ENCODE assay signal across 36 cellular contexts in genomic region chr6:33103776-33104175, GRCh38. TPM values are rescaled to one million over a fixed set of nuclear protein-coding genes. Genes with fewer than 3 reads are reported as not detected.
DNase-seq lines count a peak whose midpoint lies in the region; ATAC-seq and TF ChIP-seq lines count a peak whose summit lies in the region.
"Had no signal": no experiment of that assay in that cellular context is flagged by ENCODE, and none has a peak within 500 bp of the region (broad histone marks: within the 10 kb centered on the region; RNA-seq: fewer than 3 reads in every experiment).

No MANE protein-coding gene starts in this region.

- H2AFZ ChIP-seq in H9 (ENCODE audit: low read length): no peak overlapping the region

- no peak overlapping the region for H4K8ac ChIP-seq in H9 (replicated peaks; ENCODE audit: insufficient read length, low read depth, low read length)

- no peak overlapping the region for H3K4me2 ChIP-seq in H9 (ENCODE audit: insufficient read depth, insufficient read length, low read length)
- H3K4me2 ChIP-seq: A549; BLaER1; BLaER1 treated with 17β-estradiol and CSF1 and Interleukin-3, amounts not matched to agents 10 nM and 100 nM had no signal

- WGBS in H9 (ENCODE audit: extremely low coverage, insufficient read length, low lambda C conversion rate): no CpG with 5 or more reads among the region's 3 CpGs
- WGBS in esophagus muscularis mucosa: 42% methylated on average over 1 of the region's 3 CpGs

- H3K4me3 Mint-ChIP-seq in activated CD4-positive, alpha-beta T cell treated with anti-CD3 and anti-CD28 coated beads, Interleukin-2, amount 10 ng/mL, durations not matched to agents 24 days and 14 days: no peak overlapping the region
- H3K4me3 Mint-ChIP-seq in H9: no peak overlapping the region
- H3K4me3 Mint-ChIP-seq in dendritic cell treated with granulocyte-macrophage colony-stimulating factor and Interleukin-4, amounts not matched to agents 40 ng/mL and 50 ng/mL, for 4 days: no peak overlapping the region
- H3K4me3 Mint-ChIP-seq: B cell; CD14-positive monocyte; CD4-positive, alpha-beta memory T cell; CD4-positive, alpha-beta T cell; CD4-positive, CD25-positive, alpha-beta regulatory T cell; CD8-positive, alpha-beta memory T cell; CD8-positive, alpha-beta T cell had no signal

- no peak overlapping the region for H3K14ac ChIP-seq in H9 (ENCODE audit: insufficient read depth, low read length)

- no peaks in the 10 kb centered on the region for H3K4me1 Mint-ChIP-seq in activated CD4-positive, alpha-beta T cell treated with anti-CD3 and anti-CD28 coated beads, Interleukin-2, amount 10 ng/mL, durations not matched to agents 24 days and 14 days
- peaks cover 8% of the 10 kb centered on the region in 2 experiments for H3K4me1 Mint-ChIP-seq in H9
- peaks cover 42% of the 10 kb centered on the region for H3K4me1 Mint-ChIP-seq in dendritic cell treated with granulocyte-macrophage colony-stimulating factor and Interleukin-4, amounts not matched to agents 40 ng/mL and 50 ng/mL, for 4 days (ENCODE audit: low read depth)
- H3K4me1 Mint-ChIP-seq: CD4-positive, alpha-beta memory T cell; CD4-positive, CD25-positive, alpha-beta regulatory T cell; CD8-positive, alpha-beta memory T cell had no signal

- H3K9me3 ChIP-seq in H9 (ENCODE audit: control insufficient read depth, low read depth, low read length) (no peaks in the 10 kb centered on the region), esophagus muscularis mucosa (peaks cover 0 to 16% (median 8%) of the 10 kb centered on the region in 4 donors)
- H3K9me3 ChIP-seq: A549, BE2C had no signal

- TF ChIP-seq CTCF in H9 (conservative IDR thresholded peaks at IDR 0.05) (no peak), esophagus muscularis mucosa (IDR thresholded peaks at IDR 0.05) (no peak)

- no peaks in the 10 kb centered on the region for H3K79me1 ChIP-seq in H9 (ENCODE audit: insufficient read depth, low read depth, low read length, poor library complexity, severe bottlenecking)

- no peaks in the 10 kb centered on the region for H3K27me3 ChIP-seq in H9 (ENCODE audit: insufficient read depth, low read length)
- peaks cover 0 to 30% (median 0%) of the 10 kb centered on the region in 4 donors for H3K27me3 ChIP-seq in esophagus muscularis mucosa
- H3K27me3 ChIP-seq: BLaER1; BLaER1 treated with 17β-estradiol and CSF1 and Interleukin-3, amounts not matched to agents 10 nM and 100 nM had no signal

- no peaks in the 10 kb centered on the region for H4K20me1 ChIP-seq in H9 (ENCODE audit: control insufficient read depth, insufficient read depth, insufficient read length)
- H4K20me1 ChIP-seq: BLaER1; BLaER1 treated with 17β-estradiol and CSF1 and Interleukin-3, amounts not matched to agents 10 nM and 100 nM had no signal

- no peak overlapping the region for H2AK5ac ChIP-seq in H9 (ENCODE audit: insufficient read length, low read length)

- peak; percentile 41 for DNase-seq in activated CD4-positive, alpha-beta T cell treated with anti-CD3 and anti-CD28 coated beads, Interleukin-2, amount 10 ng/mL, durations not matched to agents 24 days and 14 days
- DNase-seq in activated CD4-positive, alpha-beta T cell treated with anti-CD3 and anti-CD28 coated beads for 48 hours: no peak
- peak; percentile 4 for DNase-seq in H9
- DNase-seq in esophagus muscularis mucosa (ENCODE audit: extremely low spot score): peak; percentile 74
- DNase-seq in activated naive CD4-positive, alpha-beta T cell treated with Interleukin-2 at 50 U/mL for 16 hours: no peak
- DNase-seq: 8988T; ACHN; AML-193; BE2C; C1 segment of cervical spinal cord; Caco-2; Calu3; CD4-positive, alpha-beta memory T cell; CD4-positive, alpha-beta T cell; CD4-positive, CD25-positive, alpha-beta regulatory T cell; CD8-positive, alpha-beta memory T cell; CD8-positive, alpha-beta T cell; COR-L47; DMS 273 treated with DMSO at 0.1 percent for 48 hours; DMS153; DMS53; DMS79; DMS79 treated with DMSO at 0.1 percent for 48 hours; DND-41; EL had no signal

- H2BK12ac ChIP-seq in H9 (ENCODE audit: insufficient read length, low read depth, low read length): no peak overlapping the region

- H2BK5ac ChIP-seq in H9 (ENCODE audit: insufficient read length, low read length): no peak overlapping the region

- H4K91ac ChIP-seq in H9 (ENCODE audit: insufficient read length, low read depth, low read length): no peak overlapping the region

- no peaks in the 10 kb centered on the region for H3K4me1 ChIP-seq in H9 (ENCODE audit: insufficient read depth, low read length)
- no peaks in the 10 kb centered on the region for H3K4me1 ChIP-seq in esophagus muscularis mucosa
- H3K4me1 ChIP-seq: A549, BE2C, BLaER1, Caco-2 had no signal

- H3K79me2 ChIP-seq in H9 (ENCODE audit: insufficient read depth, low read length): no peaks in the 10 kb centered on the region

- no peak overlapping the region for H3K4me3 ChIP-seq in esophagus muscularis mucosa
- H3K4me3 ChIP-seq: A549; BLaER1; BLaER1 treated with 17β-estradiol and CSF1 and Interleukin-3, amounts not matched to agents 10 nM and 100 nM had no signal

- no peak overlapping the region for H2BK15ac ChIP-seq in H9 (ENCODE audit: low read depth, low read length)

- H3K18ac ChIP-seq in H9 (ENCODE audit: insufficient read length, low read depth, low read length): no peak overlapping the region

- peaks cover 26% of the 10 kb centered on the region for H3K9me3 Mint-ChIP-seq in activated CD4-positive, alpha-beta T cell treated with anti-CD3 and anti-CD28 coated beads, Interleukin-2, amount 10 ng/mL, durations not matched to agents 24 days and 14 days
- H3K9me3 Mint-ChIP-seq in H9: peaks cover 39 to 44% of the 10 kb centered on the region in 2 experiments
- peaks cover 59% of the 10 kb centered on the region for H3K9me3 Mint-ChIP-seq in dendritic cell treated with granulocyte-macrophage colony-stimulating factor and Interleukin-4, amounts not matched to agents 40 ng/mL and 50 ng/mL, for 4 days

- TF ChIP-seq POLR2A in esophagus muscularis mucosa (IDR thresholded peaks at IDR 0.05; ENCODE audit: low read depth): no peak

- no peaks in the 10 kb centered on the region for H3K36me3 ChIP-seq in esophagus muscularis mucosa
- H3K36me3 ChIP-seq: BE2C, BLaER1 had no signal

- H3K9ac ChIP-seq in H9 (ENCODE audit: extremely low read depth, insufficient read length, low read length): no peak overlapping the region
- H3K9ac ChIP-seq: BLaER1; BLaER1 treated with 17β-estradiol and CSF1 and Interleukin-3, amounts not matched to agents 10 nM and 100 nM had no signal

- no peak overlapping the region for H4K5ac ChIP-seq in H9 (ENCODE audit: insufficient read length, low read depth, low read length)

- H3K27ac ChIP-seq in H9 (ENCODE audit: insufficient read length, low read depth, low read length): no peak overlapping the region
- no peak overlapping the region for H3K27ac ChIP-seq in esophagus muscularis mucosa (replicated peaks in 1 of 4)
- H3K27ac ChIP-seq: 22Rv1, A549, BLaER1, C4-2B had no signal

- no peak overlapping the region for H2BK120ac ChIP-seq in H9 (ENCODE audit: low read depth, low read length, poor library complexity, severe bottlenecking)

- H3K56ac ChIP-seq in H9 (ENCODE audit: insufficient read length, low read depth, low read length): no peak overlapping the region

- no peak overlapping the region for H3K27ac Mint-ChIP-seq in activated CD4-positive, alpha-beta T cell treated with anti-CD3 and anti-CD28 coated beads, Interleukin-2, amount 10 ng/mL, durations not matched to agents 24 days and 14 days
- no peak overlapping the region for H3K27ac Mint-ChIP-seq in H9
- H3K27ac Mint-ChIP-seq in dendritic cell treated with granulocyte-macrophage colony-stimulating factor and Interleukin-4, amounts not matched to agents 40 ng/mL and 50 ng/mL, for 4 days: peak overlapping the region; percentile 11
- H3K27ac Mint-ChIP-seq: B cell; CD14-positive monocyte; CD4-positive, alpha-beta memory T cell; CD4-positive, alpha-beta T cell; CD4-positive, CD25-positive, alpha-beta regulatory T cell; CD8-positive, alpha-beta memory T cell; CD8-positive, alpha-beta T cell had no signal

- H3K27me3 Mint-ChIP-seq in activated CD4-positive, alpha-beta T cell treated with anti-CD3 and anti-CD28 coated beads, Interleukin-2, amount 10 ng/mL, durations not matched to agents 24 days and 14 days: peaks cover 59% of the 10 kb centered on the region
- peaks cover 38% of the 10 kb centered on the region for H3K27me3 Mint-ChIP-seq in H9 (ENCODE audit: low read depth)
- peaks cover 31% of the 10 kb centered on the region for H3K27me3 Mint-ChIP-seq in dendritic cell treated with granulocyte-macrophage colony-stimulating factor and Interleukin-4, amounts not matched to agents 40 ng/mL and 50 ng/mL, for 4 days

- H2BK20ac ChIP-seq in H9 (ENCODE audit: low read depth, low read length, poor library complexity, severe bottlenecking): no peak overlapping the region

- H3K23ac ChIP-seq in H9 (ENCODE audit: insufficient read length, low read depth, low read length): no peak overlapping the region

- H3K4ac ChIP-seq in H9 (ENCODE audit: low read depth, low read length): no peak overlapping the region

- peaks cover 2% of the 10 kb centered on the region for H3K36me3 Mint-ChIP-seq in activated CD4-positive, alpha-beta T cell treated with anti-CD3 and anti-CD28 coated beads, Interleukin-2, amount 10 ng/mL, durations not matched to agents 24 days and 14 days (ENCODE audit: low read depth)
- peaks cover 4 to 31% (median 21%) of the 10 kb centered on the region in 3 experiments for H3K36me3 Mint-ChIP-seq in H9 (ENCODE audit: insufficient read depth in 1 of 3, low read depth in 3 of 3)
- H3K36me3 Mint-ChIP-seq in dendritic cell treated with granulocyte-macrophage colony-stimulating factor and Interleukin-4, amounts not matched to agents 40 ng/mL and 50 ng/mL, for 4 days (ENCODE audit: low read depth): peaks cover 15% of the 10 kb centered on the region
- H3K36me3 Mint-ChIP-seq: CD8-positive, alpha-beta T cell had no signal

- TF ChIP-seq EP300 in esophagus muscularis mucosa (IDR thresholded peaks at IDR 0.05): no peak

- no peaks in the 10 kb centered on the region for H3K23me2 ChIP-seq in H9 (ENCODE audit: insufficient read length, low read depth, low read length, poor library complexity, severe bottlenecking)

- ATAC-seq in HG03175 (IDR thresholded peaks at IDR 0.05; ENCODE audit: unreplicated experiment): no peak
- no peak for ATAC-seq in HG02970 (IDR thresholded peaks at IDR 0.05; ENCODE audit: low FRiP score, unreplicated experiment)
- ATAC-seq: A549; CD8-positive, alpha-beta T cell had no signal

- no peak overlapping the region for H3T11ph ChIP-seq in H9 (ENCODE audit: low read length)

- intact Hi-C loops in activated CD4-positive, alpha-beta T cell treated with anti-CD3 and anti-CD28 coated beads, Interleukin-2, amount 10 ng/mL, durations not matched to agents 24 days and 14 days (cut with micrococcal nuclease): no loop called here
- intact Hi-C loops in dendritic cell treated with granulocyte-macrophage colony-stimulating factor and Interleukin-4, amounts not matched to agents 40 ng/mL and 50 ng/mL, for 4 days (cut with micrococcal nuclease): no loop called here
- intact Hi-C loops in esophagus muscularis mucosa (cut with DNase I): no loop called here

RNA-seq across cellular contexts. Expression of gene HLA-DPB1, which starts 28.0 kb away (rescaled TPM):
- total RNA-seq in activated CD4-positive, alpha-beta T cell treated with anti-CD3 and anti-CD28 coated beads, Interleukin-2, amount 10 ng/mL, durations not matched to agents 24 days and 14 days: 4.7 and 6.2 TPM in 2 replicates
- total RNA-seq in H9 (2021) (23.4 and 23.6 TPM in 2 replicates), esophagus muscularis mucosa (10 to 100 TPM; 38.6 to 95.8 (median 61.7) TPM)
- total RNA-seq: A172, Caco-2 had no signal

RNA-seq across cellular contexts. Expression of gene HLA-DPA1, which starts 30.3 kb away (rescaled TPM):
- 38.5 and 42.6 TPM in 2 replicates for total RNA-seq in activated CD4-positive, alpha-beta T cell treated with anti-CD3 and anti-CD28 coated beads, Interleukin-2, amount 10 ng/mL, durations not matched to agents 24 days and 14 days
- total RNA-seq in H9 (2021): 2.6 and 4.0 TPM in 2 replicates
- 10 to 100 TPM; 28.5 to 91.3 (median 65.9) TPM for total RNA-seq in esophagus muscularis mucosa
- total RNA-seq: Caco-2 had no signal

Comparison
In these comparisons a context has a peak if more than half of its experiments do, and no peak if none do; other contexts are left out.
1. DNase-seq: peak in activated CD4-positive, alpha-beta T cell treated with anti-CD3 and anti-CD28 coated beads, Interleukin-2, amount 10 ng/mL, durations not matched to agents 24 days and 14 days (single experiment), H9 (single experiment) and esophagus muscularis mucosa (single experiment); none in activated CD4-positive, alpha-beta T cell treated with anti-CD3 and anti-CD28 coated beads for 48 hours (single experiment) and activated naive CD4-positive, alpha-beta T cell treated with Interleukin-2 at 50 U/mL for 16 hours (single experiment).